12 cellular contexts compared by ENCODE assay signal in the genomic region with DNA sequence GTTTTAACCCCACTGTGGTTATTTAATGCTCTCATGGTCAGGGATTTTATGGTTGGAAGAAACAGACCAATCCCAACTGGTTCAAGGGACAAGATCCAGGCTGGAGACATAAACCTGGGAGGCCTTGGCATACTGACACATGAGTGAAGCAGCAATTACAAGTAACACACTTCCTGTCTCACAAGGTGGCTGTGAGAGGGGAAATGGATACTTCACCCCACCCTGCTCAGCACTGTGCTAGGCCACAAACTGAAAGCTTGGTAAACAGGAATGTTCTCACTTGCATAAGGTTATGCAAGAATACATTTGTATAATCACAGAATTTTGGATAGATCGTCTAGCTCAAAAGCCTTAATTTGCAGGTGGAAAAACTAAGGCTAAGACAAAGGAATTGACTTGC.
A peak's percentile ranks its signal among the peaks of the same experiment; 100 is the strongest.
DNase-seq lines count a peak whose midpoint lies in the region; ATAC-seq lines count a peak whose summit lies in the region.
"Had no signal": no experiment of that assay in that cellular context is flagged by ENCODE, and none has a peak within 500 bp of the region (broad histone marks: within the 10 kb centered on the region; RNA-seq: fewer than 3 reads in every experiment).

No MANE protein-coding gene starts in this region.

- ATAC-seq in Right ventricle myocardium inferior (peak; percentile 56), HG02678 (IDR thresholded peaks at IDR 0.05; ENCODE audit: unreplicated experiment) (no peak), HG03280 (IDR thresholded peaks at IDR 0.05; ENCODE audit: unreplicated experiment) (no peak)
- ATAC-seq: K562 had no signal

- no peak for DNase-seq in Right ventricle myocardium inferior (ENCODE audit: missing footprints)
- DNase-seq in cardiac septum (ENCODE audit: low spot score), result no peak
- peak; percentile 74 for DNase-seq in amniotic epithelial cell (ENCODE audit: low read depth)
- peak; percentile 66 for DNase-seq in left kidney (ENCODE audit: low read depth, low spot score)
- no peak for DNase-seq in stimulated activated CD4-positive, alpha-beta T cell treated with anti-CD3 and anti-CD28 coated beads, Interleukin-4, amount 100 ng/mL, for 4 hours
- no peak for DNase-seq in activated CD8-positive, alpha-beta memory T cell treated with anti-CD3 and anti-CD28 coated beads, Interleukin-2, amount 50 U/mL, for 48 hours
- DNase-seq: activated effector memory CD4-positive, alpha-beta T cell treated with anti-CD3 and anti-CD28 coated beads, Interleukin-2, amount 50 U/mL, for 16 hours; effector CD4-positive, alpha-beta T cell; SHP77 treated with DMSO at 0.1 percent for 48 hours had no signal

- intact Hi-C loops in Right ventricle myocardium inferior (cut with DNase I), result no loop called here
- intact Hi-C loops in cardiac septum (cut with DNase I), result no loop called here

Comparison
In these comparisons a context has a peak if more than half of its experiments do, and no peak if none do; other contexts are left out.
1. DNase-seq: peak in amniotic epithelial cell (single experiment) and left kidney (single experiment); none in Right ventricle myocardium inferior (single experiment), cardiac septum (single experiment), stimulated activated CD4-positive, alpha-beta T cell treated with anti-CD3 and anti-CD28 coated beads, Interleukin-4, amount 100 ng/mL, for 4 hours (0 of 2) and activated CD8-positive, alpha-beta memory T cell treated with anti-CD3 and anti-CD28 coated beads, Interleukin-2, amount 50 U/mL, for 48 hours (single experiment).